12 cellular contexts compared by ENCODE assay signal in genomic region chr3:52217409-52217805, GRCh38. TPM values are rescaled to one million over a fixed set of nuclear protein-coding genes. Genes with fewer than 3 reads are reported as not detected.
DNase-seq lines count a peak whose midpoint lies in the region; ATAC-seq and TF ChIP-seq lines count a peak whose summit lies in the region.
"Had no signal": no experiment of that assay in that cellular context is flagged by ENCODE, and none has a peak within 500 bp of the region (broad histone marks: within the 10 kb centered on the region; RNA-seq: fewer than 3 reads in every experiment).

No MANE protein-coding gene starts in this region.

- no peaks in the 10 kb centered on the region for H3K9me3 Mint-ChIP-seq in CD4-positive, alpha-beta memory T cell
- H3K9me3 Mint-ChIP-seq in endothelial cell (ENCODE audit: unreplicated experiment): no peaks in the 10 kb centered on the region

- CTCF ChIA-PET in CD4-positive, alpha-beta memory T cell (lab: Charles Lee; ENCODE audit: partially characterized antibody): interaction anchor here (0.8 to 12.2 kb wide), 12 partner anchors 8 to 214 kb away, joined by 3 to 247 read pairs (median 4); partner anchors contain the start of genes TLR9, TWF2 and WDR82

- intact Hi-C loops in CD4-positive, alpha-beta memory T cell (cut with micrococcal nuclease): loop anchor here (2.0 kb wide), 1 partner anchor 19 kb away; the partner anchor contains the start of gene ALAS1
- intact Hi-C loops in psoas muscle (cut with DNase I): loop anchor here in 1 of 2 donors (1.0 kb wide), 1 partner anchor 63 kb away; the partner anchor contains the start of gene POC1A

- POLR2A ChIA-PET in CD4-positive, alpha-beta memory T cell (lab: Charles Lee; ENCODE audit: partially characterized antibody): interaction anchor here (0.9 to 13.6 kb wide), 19 partner anchors 9 to 235 kb away, joined by 3 to 156 read pairs (median 4); partner anchors contain the start of genes ACY1, ALAS1, DUSP7 and GLYCTK

- ATAC-seq in psoas muscle (no peak), GM18873 (IDR thresholded peaks at IDR 0.05; ENCODE audit: low FRiP score, unreplicated experiment) (no peak)

- peaks cover 25 to 38% of the 10 kb centered on the region in 2 donors for H3K36me3 Mint-ChIP-seq in CD4-positive, alpha-beta memory T cell
- H3K36me3 Mint-ChIP-seq in endothelial cell (ENCODE audit: low read depth, unreplicated experiment): peaks cover 20% of the 10 kb centered on the region

- H3K27me3 ChIP-seq in CD4-positive, alpha-beta memory T cell (ENCODE audit: insufficient read depth, low read length): no peaks in the 10 kb centered on the region
- no peaks in the 10 kb centered on the region for H3K27me3 ChIP-seq in psoas muscle (ENCODE audit: insufficient read depth in 3 of 3, low read length in 2 of 3)

- H3K27me3 Mint-ChIP-seq in CD4-positive, alpha-beta memory T cell: no peaks in the 10 kb centered on the region
- H3K27me3 Mint-ChIP-seq in endothelial cell (ENCODE audit: unreplicated experiment): peaks cover 3% of the 10 kb centered on the region

- peaks cover 48 to 85% (median 63%) of the 10 kb centered on the region in 4 donors for H3K4me1 Mint-ChIP-seq in CD4-positive, alpha-beta memory T cell
- peaks cover 27% of the 10 kb centered on the region for H3K4me1 Mint-ChIP-seq in endothelial cell (ENCODE audit: unreplicated experiment)

- H3K4me3 Mint-ChIP-seq in CD4-positive, alpha-beta memory T cell: peak overlapping the region; percentile 61 to 91 (median 80)
- no peak overlapping the region for H3K4me3 Mint-ChIP-seq in endothelial cell (ENCODE audit: unreplicated experiment)

- DNase-seq in CD4-positive, alpha-beta memory T cell: no peak
- DNase-seq in RPMI8226 (peak; percentile 48), endothelial cell (ENCODE audit: low spot score) (no peak), psoas muscle (no peak), NCI-H524 treated with DMSO at 0.1 percent for 48 hours (lab: John Stamatoyannopoulos, UW) (no peak), NCI-H345 (lab: John Stamatoyannopoulos, UW) (no peak), foreskin melanocyte (no peak)
- DNase-seq: caudate nucleus; NCI-H510A; stimulated activated CD4-positive, alpha-beta T cell treated with anti-CD3 and anti-CD28 coated beads, Interleukin-12 subunit alpha, Interleukin-12 subunit beta, amount 100 ng/mL, for 4 hours had no signal

- H3K9me3 ChIP-seq in CD4-positive, alpha-beta memory T cell (ENCODE audit: control insufficient read depth in 1 of 2, low read length in 2 of 2): no peaks in the 10 kb centered on the region
- H3K9me3 ChIP-seq in psoas muscle: no peaks in the 10 kb centered on the region
- H3K9me3 ChIP-seq: thoracic aorta had no signal

- H3K4me1 ChIP-seq in CD4-positive, alpha-beta memory T cell (ENCODE audit: insufficient read depth, low read length): peaks cover 80% of the 10 kb centered on the region
- H3K4me1 ChIP-seq in psoas muscle: peaks cover 25% of the 10 kb centered on the region

- H3K36me3 ChIP-seq in CD4-positive, alpha-beta memory T cell (ENCODE audit: insufficient read depth, low read length): peaks cover 28% of the 10 kb centered on the region
- H3K36me3 ChIP-seq in psoas muscle (ENCODE audit: insufficient read depth in 1 of 2, low read depth in 1 of 2): peaks cover 0 to 36% of the 10 kb centered on the region in 2 donors

- peak overlapping the region; percentile 84 to 97 (median 95) for H3K27ac Mint-ChIP-seq in CD4-positive, alpha-beta memory T cell
- peak overlapping the region; percentile 94 for H3K27ac Mint-ChIP-seq in endothelial cell (ENCODE audit: unreplicated experiment)

- peak overlapping the region in 1 of 2 donors; percentile 10 for H3K4me3 ChIP-seq in CD4-positive, alpha-beta memory T cell (ENCODE audit: low read length in 2 of 2)
- H3K4me3 ChIP-seq in psoas muscle: peak overlapping the region; percentile 37
- H3K4me3 ChIP-seq: thoracic aorta had no signal

- TF ChIP-seq CTCF in endothelial cell (IDR thresholded peaks at IDR 0.05; ENCODE audit: unreplicated experiment): no peak
- no peak for TF ChIP-seq CTCF in psoas muscle (IDR thresholded peaks at IDR 0.05)

- WGBS in psoas muscle, 3 donors: 57 to 63% (median 61%) methylated on average over 10 of the region's 10 CpGs

- H3K27ac ChIP-seq in CD4-positive, alpha-beta memory T cell (ENCODE audit: low read depth, low read length): peak overlapping the region; percentile 60
- peak overlapping the region; percentile 66 for H3K27ac ChIP-seq in psoas muscle
- H3K27ac ChIP-seq: thoracic aorta had no signal

RNA-seq across cellular contexts. Expression of gene TLR9, which starts 8.0 kb away (rescaled TPM):
- total RNA-seq in CD4-positive, alpha-beta memory T cell: 1 to 10 TPM; 2.3 to 3.0 TPM
- not detected for polyA plus RNA-seq in CD4-positive, alpha-beta memory T cell
- total RNA-seq in endothelial cell (ENCODE audit: unreplicated experiment): not detected
- total RNA-seq in psoas muscle: under 1 TPM in 3 of 4 donors, not detected in 1; 0.34 to 0.55 (median 0.41) TPM
- polyA plus RNA-seq in psoas muscle: under 1 TPM; 0.04 to 0.14 (median 0.08) TPM
- total RNA-seq: thoracic aorta had no signal

RNA-seq across cellular contexts. Expression of gene ALAS1, which starts 19.4 kb away (rescaled TPM):
- total RNA-seq in CD4-positive, alpha-beta memory T cell: 10 to 100 TPM; 30.0 to 34.6 TPM
- polyA plus RNA-seq in CD4-positive, alpha-beta memory T cell: 10 to 100 TPM; 30.5 to 35.4 TPM
- total RNA-seq in endothelial cell (ENCODE audit: unreplicated experiment): 59.1 TPM
- 10 to 100 TPM; 50.1 to 89.4 (median 68.1) TPM for total RNA-seq in psoas muscle
- polyA plus RNA-seq in psoas muscle: 100 to 1,000 TPM in 2 of 3 donors, 10 to 100 TPM in 1; 75.2 to 138 (median 121) TPM

RNA-seq across cellular contexts. Expression of gene TWF2, which starts 21.6 kb away (rescaled TPM):
- 10 to 100 TPM; 69.3 to 76.1 TPM for total RNA-seq in CD4-positive, alpha-beta memory T cell
- polyA plus RNA-seq in CD4-positive, alpha-beta memory T cell: 100 to 1,000 TPM; 122 to 124 TPM
- total RNA-seq in endothelial cell (ENCODE audit: unreplicated experiment) (85.3 TPM), psoas muscle (100 to 1,000 TPM in 3 of 4 donors, 10 to 100 TPM in 1; 74.9 to 224 (median 138) TPM)
- polyA plus RNA-seq in psoas muscle: 100 to 1,000 TPM in 1 of 3 donors, 10 to 100 TPM in 2; 19.6 to 160 (median 74.6) TPM

RNA-seq across cellular contexts. Expression of gene PPM1M, which starts 28.2 kb away (rescaled TPM):
- 10 to 100 TPM; 70.2 to 81.1 TPM for total RNA-seq in CD4-positive, alpha-beta memory T cell
- 10 to 100 TPM; 52.0 to 85.3 TPM for polyA plus RNA-seq in CD4-positive, alpha-beta memory T cell
- 15.0 TPM for total RNA-seq in endothelial cell (ENCODE audit: unreplicated experiment)
- total RNA-seq in psoas muscle: 1 to 10 TPM; 2.1 to 7.5 (median 3.9) TPM
- polyA plus RNA-seq in psoas muscle: 1 to 10 TPM; 2.5 to 3.3 (median 2.6) TPM
